In the genomic region with DNA sequence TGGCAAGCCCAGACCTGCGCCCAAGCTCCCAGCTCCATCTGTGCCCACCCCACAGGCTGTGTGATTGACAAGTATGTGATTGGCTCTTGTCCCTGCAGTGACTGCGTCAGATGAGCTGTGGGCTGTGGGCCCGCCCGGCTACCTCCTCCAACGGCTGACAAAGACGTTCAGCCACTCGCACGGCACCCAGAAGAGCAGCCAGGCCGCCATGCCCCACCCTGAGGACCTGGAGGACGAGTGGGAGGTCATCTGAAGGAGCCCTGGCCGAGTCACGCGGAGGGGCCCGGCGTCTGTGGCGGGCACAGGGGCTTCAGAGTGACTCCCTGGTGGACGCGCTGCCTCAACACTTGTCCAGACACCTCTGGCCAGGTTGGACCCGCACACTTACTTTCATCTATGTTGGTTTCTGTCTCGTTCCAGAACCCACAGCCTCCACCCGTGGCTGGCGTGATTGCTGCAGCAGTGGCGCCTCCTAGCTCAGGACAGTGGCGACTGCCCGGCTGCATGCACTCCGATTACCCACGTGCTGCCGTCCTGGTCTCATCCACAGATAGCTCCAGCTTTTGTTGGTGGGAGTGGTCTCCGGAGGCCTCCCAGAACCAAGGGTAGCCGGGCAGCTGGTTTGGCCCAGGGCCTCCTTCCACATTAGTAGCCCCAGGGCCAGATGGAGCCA, we compare ENCODE assay signal across 13 cellular contexts. TPM values are rescaled to one million over a fixed set of nuclear protein-coding genes. Genes with fewer than 3 reads are reported as not detected.
DNase-seq lines count a peak whose midpoint lies in the region; ATAC-seq and TF ChIP-seq lines count a peak whose summit lies in the region.
"Had no signal": no experiment of that assay in that cellular context is flagged by ENCODE, and none has a peak within 500 bp of the region (broad histone marks: within the 10 kb centered on the region; RNA-seq: fewer than 3 reads in every experiment).

No MANE protein-coding gene starts in this region.

- no peak for TF ChIP-seq POLR2A in stomach (IDR thresholded peaks at IDR 0.05)

- TF ChIP-seq CTCF in heart right ventricle (IDR thresholded peaks at IDR 0.05) (peak in 5 of 9 donors; percentile 13 to 36 (median 26)), fibroblast of pulmonary artery (IDR thresholded peaks at IDR 0.05; ENCODE audit: low read length, missing control alignments) (peak; percentile 14), stomach (IDR thresholded peaks at IDR 0.05) (no peak)

- H3K36me3 ChIP-seq in heart right ventricle (peaks cover 0 to 36% (median 6%) of the 10 kb centered on the region in 9 donors), stomach (peaks cover 13 to 55% (median 39%) of the 10 kb centered on the region in 4 donors)

- intact Hi-C loops in heart right ventricle (cut with DNase I) = loop anchor here in 1 of 10 donors (2.0 kb wide), 1 partner anchor 47 kb away; no protein-coding TSS in a partner anchor
- intact Hi-C loops in cardiac septum (cut with DNase I) = no loop called here
- intact Hi-C loops in stomach (cut with DNase I; ENCODE audit: low total_unique reads) = no loop called here

- H3K9me3 ChIP-seq in heart right ventricle (no peaks in the 10 kb centered on the region), stomach (no peaks in the 10 kb centered on the region)
- H3K9me3 ChIP-seq: BLaER1 treated with 17β-estradiol and CSF1 and Interleukin-3, amounts not matched to agents 10 nM and 100 nM had no signal

- H3K27me3 ChIP-seq in heart right ventricle (no peaks in the 10 kb centered on the region), stomach (no peaks in the 10 kb centered on the region)
- H3K27me3 ChIP-seq: BLaER1 treated with 17β-estradiol and CSF1 and Interleukin-3, amounts not matched to agents 10 nM and 100 nM had no signal

- DNase-seq in heart right ventricle = peak in 1 of 2 donors; percentile 36
- DNase-seq in cardiac septum (ENCODE audit: low spot score) = no peak
- DNase-seq in fibroblast of pulmonary artery (ENCODE audit: low read depth) = no peak
- DNase-seq in stomach = no peak
- no peak for DNase-seq in EL
- DNase-seq: activated CD4-positive, CD25-positive, alpha-beta regulatory T cell treated with anti-CD3 and anti-CD28 coated beads, Interleukin-2, amount 50 U/mL, for 72 hours; NCI-H2029; stimulated activated CD8-positive, alpha-beta memory T cell treated with anti-CD3 and anti-CD28 coated beads, Interleukin-4, amount 100 ng/mL, for 48 hours had no signal

- 77 to 84% methylated on average over 30 of the region's 30 CpGs for WGBS in heart right ventricle, 2 donors
- 82 to 92% (median 85%) methylated on average over 11 to 30 of the region's 30 CpGs for WGBS in stomach, 5 donors

- H3K4me3 ChIP-seq in heart right ventricle = no peak overlapping the region
- H3K4me3 ChIP-seq in fibroblast of pulmonary artery (replicated peaks; ENCODE audit: low read depth, low read length) = no peak overlapping the region
- H3K4me3 ChIP-seq in stomach = no peak overlapping the region
- H3K4me3 ChIP-seq: BLaER1 treated with 17β-estradiol and CSF1 and Interleukin-3, amounts not matched to agents 10 nM and 100 nM; coronary artery had no signal

- ATAC-seq in heart right ventricle (peak in 2 of 8 donors; percentile 1 to 15), SK-N-SH treated with all-trans-retinoic acid at 6 μM for 48 hours (peak; percentile 52), HG03097 (IDR thresholded peaks at IDR 0.05; ENCODE audit: low FRiP score, unreplicated experiment) (no peak)

- peak overlapping the region in 9 of 10 donors; percentile 26 to 96 (median 89) for H3K27ac ChIP-seq in heart right ventricle
- H3K27ac ChIP-seq in temporal lobe (ENCODE audit: low read depth, low read length) = peak overlapping the region; percentile 81
- no peak overlapping the region for H3K27ac ChIP-seq in stomach
- H3K27ac ChIP-seq: BLaER1 treated with 17β-estradiol and CSF1 and Interleukin-3, amounts not matched to agents 10 nM and 100 nM; coronary artery had no signal

- TF ChIP-seq EP300 in stomach (IDR thresholded peaks at IDR 0.05) = no peak

- H3K4me1 ChIP-seq in heart right ventricle (peaks cover 9 to 54% (median 26%) of the 10 kb centered on the region in 9 donors), stomach (peaks cover 0 to 5% (median 0%) of the 10 kb centered on the region in 4 donors)

TF ChIP-seq in SK-N-SH treated with all-trans-retinoic acid at 6 μM for 48 hours, 23 proteins besides CTCF, POLR2A, EP300 and RAD21:
- TF ChIP-seq RARB (CRISPR knock-in tag; IDR thresholded peaks at IDR 0.05) (no peak), ZNF70 (CRISPR knock-in tag; IDR thresholded peaks at IDR 0.05) (no peak), BACH2 (CRISPR knock-in tag; IDR thresholded peaks at IDR 0.05; ENCODE audit: borderline replicate concordance) (no peak), CSDC2 (CRISPR knock-in tag; IDR thresholded peaks at IDR 0.05) (no peak), TOX (CRISPR knock-in tag; IDR thresholded peaks at IDR 0.05; ENCODE audit: borderline replicate concordance) (no peak), GLIS3 (CRISPR knock-in tag; IDR thresholded peaks at IDR 0.05) (no peak)
- TF ChIP-seq, protein P1, sequence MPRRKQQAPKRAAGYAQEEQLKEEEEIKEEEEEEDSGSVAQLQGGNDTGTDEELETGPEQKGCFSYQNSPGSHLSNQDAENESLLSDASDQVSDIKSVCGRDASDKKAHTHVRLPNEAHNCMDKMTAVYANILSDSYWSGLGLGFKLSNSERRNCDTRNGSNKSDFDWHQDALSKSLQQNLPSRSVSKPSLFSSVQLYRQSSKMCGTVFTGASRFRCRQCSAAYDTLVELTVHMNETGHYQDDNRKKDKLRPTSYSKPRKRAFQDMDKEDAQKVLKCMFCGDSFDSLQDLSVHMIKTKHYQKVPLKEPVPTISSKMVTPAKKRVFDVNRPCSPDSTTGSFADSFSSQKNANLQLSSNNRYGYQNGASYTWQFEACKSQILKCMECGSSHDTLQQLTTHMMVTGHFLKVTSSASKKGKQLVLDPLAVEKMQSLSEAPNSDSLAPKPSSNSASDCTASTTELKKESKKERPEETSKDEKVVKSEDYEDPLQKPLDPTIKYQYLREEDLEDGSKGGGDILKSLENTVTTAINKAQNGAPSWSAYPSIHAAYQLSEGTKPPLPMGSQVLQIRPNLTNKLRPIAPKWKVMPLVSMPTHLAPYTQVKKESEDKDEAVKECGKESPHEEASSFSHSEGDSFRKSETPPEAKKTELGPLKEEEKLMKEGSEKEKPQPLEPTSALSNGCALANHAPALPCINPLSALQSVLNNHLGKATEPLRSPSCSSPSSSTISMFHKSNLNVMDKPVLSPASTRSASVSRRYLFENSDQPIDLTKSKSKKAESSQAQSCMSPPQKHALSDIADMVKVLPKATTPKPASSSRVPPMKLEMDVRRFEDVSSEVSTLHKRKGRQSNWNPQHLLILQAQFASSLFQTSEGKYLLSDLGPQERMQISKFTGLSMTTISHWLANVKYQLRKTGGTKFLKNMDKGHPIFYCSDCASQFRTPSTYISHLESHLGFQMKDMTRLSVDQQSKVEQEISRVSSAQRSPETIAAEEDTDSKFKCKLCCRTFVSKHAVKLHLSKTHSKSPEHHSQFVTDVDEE (CRISPR knock-in tag; IDR thresholded peaks at IDR 0.05) = no peak
- TF ChIP-seq, protein P2, sequence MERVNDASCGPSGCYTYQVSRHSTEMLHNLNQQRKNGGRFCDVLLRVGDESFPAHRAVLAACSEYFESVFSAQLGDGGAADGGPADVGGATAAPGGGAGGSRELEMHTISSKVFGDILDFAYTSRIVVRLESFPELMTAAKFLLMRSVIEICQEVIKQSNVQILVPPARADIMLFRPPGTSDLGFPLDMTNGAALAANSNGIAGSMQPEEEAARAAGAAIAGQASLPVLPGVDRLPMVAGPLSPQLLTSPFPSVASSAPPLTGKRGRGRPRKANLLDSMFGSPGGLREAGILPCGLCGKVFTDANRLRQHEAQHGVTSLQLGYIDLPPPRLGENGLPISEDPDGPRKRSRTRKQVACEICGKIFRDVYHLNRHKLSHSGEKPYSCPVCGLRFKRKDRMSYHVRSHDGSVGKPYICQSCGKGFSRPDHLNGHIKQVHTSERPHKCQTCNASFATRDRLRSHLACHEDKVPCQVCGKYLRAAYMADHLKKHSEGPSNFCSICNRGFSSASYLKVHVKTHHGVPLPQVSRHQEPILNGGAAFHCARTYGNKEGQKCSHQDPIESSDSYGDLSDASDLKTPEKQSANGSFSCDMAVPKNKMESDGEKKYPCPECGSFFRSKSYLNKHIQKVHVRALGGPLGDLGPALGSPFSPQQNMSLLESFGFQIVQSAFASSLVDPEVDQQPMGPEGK (CRISPR knock-in tag; IDR thresholded peaks at IDR 0.05; ENCODE audit: borderline replicate concordance) = no peak

RNA-seq across cellular contexts. Expression of a gene that starts 11.4 kb away (rescaled TPM):
- 100 to 1,000 TPM in 8 of 10 donors, 10 to 100 TPM in 2; 94.4 to 264 (median 124) TPM for total RNA-seq in heart right ventricle
- polyA plus RNA-seq in heart right ventricle = 100 to 1,000 TPM; 102 to 117 TPM
- 137 TPM for total RNA-seq in cardiac septum
- total RNA-seq in temporal lobe = 6.1 TPM
- 100 to 1,000 TPM in 2 of 5 donors, 10 to 100 TPM in 3; 11.2 to 357 (median 72.4) TPM for total RNA-seq in stomach
- polyA plus RNA-seq in stomach = 10 to 100 TPM in 2 of 3 donors, 1 to 10 TPM in 1; 5.3 to 23.3 (median 13.3) TPM

Comparison
In these comparisons a context has a peak if more than half of its experiments do, and no peak if none do; other contexts are left out.
1. H3K27ac ChIP-seq: peak in heart right ventricle (9 of 10) and temporal lobe (single experiment); none in stomach (0 of 5).
2. CTCF ChIP-seq: peak in heart right ventricle (5 of 9) and fibroblast of pulmonary artery (single experiment); none in stomach (0 of 7).